ENCODE assay signal across 19 cellular contexts in the genomic region with DNA sequence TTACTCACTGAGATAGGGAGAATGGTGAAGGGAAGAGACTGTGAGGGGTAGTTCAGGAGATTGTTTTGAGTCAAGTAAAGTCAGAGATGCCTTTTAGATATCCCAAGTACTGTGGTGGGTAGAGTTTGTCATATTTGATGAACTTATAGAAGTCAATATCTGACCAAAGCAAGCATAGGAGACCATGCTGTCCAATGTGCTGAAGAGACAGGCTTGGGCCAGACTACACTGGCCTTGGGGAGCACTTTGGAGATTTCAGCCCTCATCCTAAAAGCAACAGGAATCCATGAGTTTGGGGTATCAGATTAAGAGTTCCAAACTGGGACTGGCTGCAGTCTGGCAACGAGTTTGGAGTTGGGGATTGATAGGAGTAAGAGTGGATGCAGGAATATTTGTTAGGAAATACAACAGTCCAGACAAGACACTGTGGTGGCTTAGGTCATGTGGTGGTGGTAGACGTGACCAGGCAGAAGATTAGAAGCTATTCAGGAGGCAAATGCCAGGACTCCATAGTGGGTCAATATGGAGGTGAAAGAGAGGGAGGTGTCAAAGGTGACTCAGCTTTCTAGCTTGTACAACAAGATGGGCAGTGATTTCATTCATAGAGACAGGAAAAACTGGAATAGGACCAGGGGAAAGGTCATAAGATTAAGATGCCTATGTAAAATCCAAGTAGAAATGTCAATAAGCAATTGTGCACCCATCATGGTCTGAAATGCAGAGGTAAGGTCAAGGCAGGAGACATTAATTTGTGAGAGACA.
A peak's percentile ranks its signal among the peaks of the same experiment; 100 is the strongest.
DNase-seq lines count a peak whose midpoint lies in the region; ATAC-seq and TF ChIP-seq lines count a peak whose summit lies in the region.
"Had no signal": no experiment of that assay in that cellular context is flagged by ENCODE, and none has a peak within 500 bp of the region (broad histone marks: within the 10 kb centered on the region; RNA-seq: fewer than 3 reads in every experiment).

No MANE protein-coding gene starts in this region.

- RAD21 ChIA-PET in HCT116 (lab: Charles Lee; ENCODE audit: low non-redundant PET in 1 of 2, low total read pairs in 2 of 2, uncharacterized antibody in 2 of 2, unreplicated experiment in 2 of 2) = no interaction called here

- TF ChIP-seq RAD21 in HCT116 (IDR thresholded peaks at IDR 0.05; ENCODE audit: low read depth) = no peak

- H3K4me2 ChIP-seq in HCT116 (ENCODE audit: low read length) = no peak overlapping the region
- H3K4me2 ChIP-seq: BLaER1 had no signal

- no peaks in the 10 kb centered on the region for H4K20me1 ChIP-seq in HCT116 (ENCODE audit: insufficient read depth)
- H4K20me1 ChIP-seq: BLaER1 had no signal

- TF ChIP-seq CTCF in HCT116 (IDR thresholded peaks at IDR 0.05 in 2 of 3, conservative IDR thresholded peaks at IDR 0.05 in 1 of 3; ENCODE audit: borderline replicate concordance in 1 of 3, insufficient read depth in 1 of 3, low read depth in 2 of 3, low read length in 2 of 3) = no peak
- TF ChIP-seq CTCF in epithelial cell of esophagus (IDR thresholded peaks at IDR 0.05; ENCODE audit: insufficient read depth, low read depth, low read length, missing control alignments) = no peak

- H3K9ac ChIP-seq in HCT116 (ENCODE audit: low read length) = no peak overlapping the region
- H3K9ac ChIP-seq: BLaER1 had no signal

- H3K9me3 ChIP-seq in HCT116 (ENCODE audit: control insufficient read depth in 1 of 2, insufficient read depth in 1 of 2, low read depth in 1 of 2, low read length in 2 of 2) = no peaks in the 10 kb centered on the region
- H3K9me3 ChIP-seq: BLaER1, HAP-1 had no signal

- no peak overlapping the region for H3K27ac ChIP-seq in HCT116 (ENCODE audit: low read depth, low read length)
- H3K27ac ChIP-seq: BLaER1, HL-60 had no signal

- TF ChIP-seq POLR2A in HCT116 (IDR thresholded peaks at IDR 0.05; ENCODE audit: borderline replicate concordance, extremely low read depth, insufficient read depth, insufficient read length) = no peak

- no TSS peak for BruUV-seq in HCT116 (replicated peaks; lab: Mats Ljungman, UMichigan)

- POLR2A ChIA-PET in HCT116 (lab: Charles Lee) = no interaction called here

- H3K9me2 ChIP-seq in HCT116 (ENCODE audit: insufficient read depth) = no peaks in the 10 kb centered on the region

- no peak overlapping the region for H2AFZ ChIP-seq in HCT116 (ENCODE audit: low read depth, low read length, poor library complexity, severe bottlenecking)

- no peaks in the 10 kb centered on the region for H3K27me3 ChIP-seq in HCT116 (ENCODE audit: insufficient read depth, low read length)
- H3K27me3 ChIP-seq: BLaER1 had no signal

- intact Hi-C loops in HCT116 (cut with micrococcal nuclease) = no loop called here

- H3K79me2 ChIP-seq in HCT116 (ENCODE audit: insufficient read depth, low read length) = no peaks in the 10 kb centered on the region

- DNase-seq in HCT116 (ENCODE audit: low read depth, low spot score) (no peak), HT-29 (ENCODE audit: low spot score) (peak; percentile 68), epithelial cell of esophagus (ENCODE audit: low read depth) (peak; percentile 23), NCI-H510A (lab: John Stamatoyannopoulos, UW) (no peak), hypothalamus (lab: John Stamatoyannopoulos, UW) (no peak)
- DNase-seq in stimulated activated naive CD4-positive, alpha-beta T cell (lab: John Stamatoyannopoulos, UW) = no peak
- DNase-seq: CD4-positive, alpha-beta memory T cell; DMS153; DND-41; EL; GOT3; HFFc6; Kasumi-1; KG1 had no signal

- ATAC-seq in HCT116 (no peak), GM21529 (IDR thresholded peaks at IDR 0.05; ENCODE audit: unreplicated experiment) (no peak)

- H3K4me3 ChIP-seq in HCT116 (replicated peaks in 1 of 2; ENCODE audit: low read depth in 1 of 2, low read length in 2 of 2) = no peak overlapping the region
- no peak overlapping the region for H3K4me3 ChIP-seq in epithelial cell of esophagus (ENCODE audit: low read length)
- H3K4me3 ChIP-seq: BLaER1, HAP-1 had no signal

- CTCF ChIA-PET in HCT116 (lab: Charles Lee) = no interaction called here

- H3K4me1 ChIP-seq in HCT116 (ENCODE audit: control insufficient read depth in 1 of 2, insufficient read depth in 2 of 2, low read length in 2 of 2) = no peaks in the 10 kb centered on the region
- H3K4me1 ChIP-seq: BLaER1, HAP-1 had no signal

- H3K36me3 ChIP-seq in HCT116 (ENCODE audit: control insufficient read depth in 1 of 2, insufficient read depth in 2 of 2, low read length in 2 of 2) = no peaks in the 10 kb centered on the region
- H3K36me3 ChIP-seq: HAP-1 had no signal

TF ChIP-seq in HCT116, 20 proteins besides CTCF, POLR2A, EP300 and RAD21:
- TF ChIP-seq, protein P1, sequence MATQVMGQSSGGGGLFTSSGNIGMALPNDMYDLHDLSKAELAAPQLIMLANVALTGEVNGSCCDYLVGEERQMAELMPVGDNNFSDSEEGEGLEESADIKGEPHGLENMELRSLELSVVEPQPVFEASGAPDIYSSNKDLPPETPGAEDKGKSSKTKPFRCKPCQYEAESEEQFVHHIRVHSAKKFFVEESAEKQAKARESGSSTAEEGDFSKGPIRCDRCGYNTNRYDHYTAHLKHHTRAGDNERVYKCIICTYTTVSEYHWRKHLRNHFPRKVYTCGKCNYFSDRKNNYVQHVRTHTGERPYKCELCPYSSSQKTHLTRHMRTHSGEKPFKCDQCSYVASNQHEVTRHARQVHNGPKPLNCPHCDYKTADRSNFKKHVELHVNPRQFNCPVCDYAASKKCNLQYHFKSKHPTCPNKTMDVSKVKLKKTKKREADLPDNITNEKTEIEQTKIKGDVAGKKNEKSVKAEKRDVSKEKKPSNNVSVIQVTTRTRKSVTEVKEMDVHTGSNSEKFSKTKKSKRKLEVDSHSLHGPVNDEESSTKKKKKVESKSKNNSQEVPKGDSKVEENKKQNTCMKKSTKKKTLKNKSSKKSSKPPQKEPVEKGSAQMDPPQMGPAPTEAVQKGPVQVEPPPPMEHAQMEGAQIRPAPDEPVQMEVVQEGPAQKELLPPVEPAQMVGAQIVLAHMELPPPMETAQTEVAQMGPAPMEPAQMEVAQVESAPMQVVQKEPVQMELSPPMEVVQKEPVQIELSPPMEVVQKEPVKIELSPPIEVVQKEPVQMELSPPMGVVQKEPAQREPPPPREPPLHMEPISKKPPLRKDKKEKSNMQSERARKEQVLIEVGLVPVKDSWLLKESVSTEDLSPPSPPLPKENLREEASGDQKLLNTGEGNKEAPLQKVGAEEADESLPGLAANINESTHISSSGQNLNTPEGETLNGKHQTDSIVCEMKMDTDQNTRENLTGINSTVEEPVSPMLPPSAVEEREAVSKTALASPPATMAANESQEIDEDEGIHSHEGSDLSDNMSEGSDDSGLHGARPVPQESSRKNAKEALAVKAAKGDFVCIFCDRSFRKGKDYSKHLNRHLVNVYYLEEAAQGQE (IDR thresholded peaks at IDR 0.05; ENCODE audit: low read depth) = peak; percentile 24
- TF ChIP-seq SIN3A (IDR thresholded peaks at IDR 0.05; ENCODE audit: low read depth) = no peak

TF ChIP-seq in PFSK-1, 5 proteins besides CTCF, POLR2A, EP300 and RAD21:
- TF ChIP-seq, protein P1 (IDR thresholded peaks at IDR 0.05; ENCODE audit: insufficient read depth in 1 of 2, low read depth in 2 of 2, low read length in 2 of 2) = peak; percentile 72 to 89
- TF ChIP-seq FOXP2 (optimal IDR thresholded peaks at IDR 0.05; ENCODE audit: borderline replicate concordance, extremely low read depth, extremely low read length, insufficient read depth) = no peak

Comparison
In these comparisons a context has a peak if more than half of its experiments do, and no peak if none do; other contexts are left out.
1. DNase-seq: peak in HT-29 (single experiment) and epithelial cell of esophagus (single experiment); none in HCT116 (single experiment), stimulated activated naive CD4-positive, alpha-beta T cell (0 of 6), NCI-H510A (single experiment) and hypothalamus (0 of 51).